In genomic region chr6:110419028-110419739, GRCh38 we compare ENCODE assay signal across 20 cellular contexts. TPM values are rescaled to one million over a fixed set of nuclear protein-coding genes. Genes with fewer than 3 reads are reported as not detected.
"Had no signal": no experiment of that assay in that cellular context is flagged by ENCODE, and none has a peak within 500 bp of the region (broad histone marks: within the 10 kb centered on the region; RNA-seq: fewer than 3 reads in every experiment).

No MANE protein-coding gene starts in this region.

- H3K4me3 Mint-ChIP-seq: activated CD8-positive, alpha-beta T cell treated with anti-CD3 and anti-CD28 coated beads, Interleukin-2, amount 10 ng/mL, durations not matched to agents 7 days and 5 days; activated naive CD4-positive, alpha-beta T cell treated with anti-CD3 and anti-CD28 coated beads for 36 hours; activated T-helper 17 cell treated with anti-CD3 and anti-CD28 coated beads, Interleukin-2, amount 50 U/mL, for 72 hours; nephron progenitor cell; stimulated activated naive CD8-positive, alpha-beta T cell treated with anti-CD3 and anti-CD28 coated beads, Interleukin-15, amount 100 ng/mL, for 72 hours had no signal

- DNase-seq: activated CD4-positive, alpha-beta T cell treated with anti-CD3 and anti-CD28 coated beads for 4 hours; activated CD8-positive, alpha-beta memory T cell treated with anti-CD3 and anti-CD28 coated beads, Interleukin-2, amount 50 U/mL, for 48 hours; activated CD8-positive, alpha-beta T cell treated with anti-CD3 and anti-CD28 coated beads, Interleukin-2, amount 10 ng/mL, durations not matched to agents 7 days and 5 days; activated naive CD4-positive, alpha-beta T cell treated with anti-CD3 and anti-CD28 coated beads for 36 hours; body of pancreas; central memory CD4-positive, alpha-beta T cell; effector memory CD4-positive, alpha-beta T cell; hippocampal formation; mammary epithelial cell; nephron progenitor cell; stimulated activated CD4-positive, alpha-beta T cell treated with anti-CD3 and anti-CD28 coated beads, Interleukin-4, amount 100 ng/mL, for 4 hours; stimulated activated naive CD8-positive, alpha-beta T cell treated with anti-CD3 and anti-CD28 coated beads, Interleukin-15, amount 100 ng/mL, for 72 hours; T1000; WERI-Rb-1 had no signal

- H3K27ac ChIP-seq: body of pancreas, coronary artery, thoracic aorta, WERI-Rb-1 had no signal

- H3K4me3 ChIP-seq: body of pancreas, coronary artery, thoracic aorta had no signal

- H3K36me3 ChIP-seq: thoracic aorta, WERI-Rb-1 had no signal

- H3K9me3 ChIP-seq: body of pancreas, thoracic aorta had no signal

- H3K27me3 ChIP-seq: body of pancreas had no signal

- H3K4me1 Mint-ChIP-seq: activated T-helper 17 cell treated with anti-CD3 and anti-CD28 coated beads, Interleukin-2, amount 50 U/mL, for 72 hours; nephron progenitor cell had no signal

- H3K27ac Mint-ChIP-seq: activated CD8-positive, alpha-beta T cell treated with anti-CD3 and anti-CD28 coated beads, Interleukin-2, amount 10 ng/mL, durations not matched to agents 7 days and 5 days; activated naive CD4-positive, alpha-beta T cell treated with anti-CD3 and anti-CD28 coated beads for 36 hours; activated T-helper 17 cell treated with anti-CD3 and anti-CD28 coated beads, Interleukin-2, amount 50 U/mL, for 72 hours had no signal

RNA-seq across cellular contexts. Expression of gene DDO, which starts 3.8 kb away (rescaled TPM):
- total RNA-seq: activated CD8-positive, alpha-beta T cell treated with anti-CD3 and anti-CD28 coated beads, Interleukin-2, amount 10 ng/mL, durations not matched to agents 7 days and 5 days; activated naive CD4-positive, alpha-beta T cell treated with anti-CD3 and anti-CD28 coated beads for 36 hours; activated T-helper 17 cell treated with anti-CD3 and anti-CD28 coated beads, Interleukin-2, amount 50 U/mL, for 72 hours; epithelial cell of proximal tubule; osteocyte had no signal

RNA-seq across cellular contexts. Expression of gene SLC22A16, which starts 57.2 kb away (rescaled TPM):
- total RNA-seq: activated CD8-positive, alpha-beta T cell treated with anti-CD3 and anti-CD28 coated beads, Interleukin-2, amount 10 ng/mL, durations not matched to agents 7 days and 5 days; activated naive CD4-positive, alpha-beta T cell treated with anti-CD3 and anti-CD28 coated beads for 36 hours; activated T-helper 17 cell treated with anti-CD3 and anti-CD28 coated beads, Interleukin-2, amount 50 U/mL, for 72 hours; body of pancreas; epithelial cell of proximal tubule; mucosa of gallbladder; osteocyte had no signal
- polyA plus RNA-seq: mammary epithelial cell had no signal
